In the genomic region with DNA sequence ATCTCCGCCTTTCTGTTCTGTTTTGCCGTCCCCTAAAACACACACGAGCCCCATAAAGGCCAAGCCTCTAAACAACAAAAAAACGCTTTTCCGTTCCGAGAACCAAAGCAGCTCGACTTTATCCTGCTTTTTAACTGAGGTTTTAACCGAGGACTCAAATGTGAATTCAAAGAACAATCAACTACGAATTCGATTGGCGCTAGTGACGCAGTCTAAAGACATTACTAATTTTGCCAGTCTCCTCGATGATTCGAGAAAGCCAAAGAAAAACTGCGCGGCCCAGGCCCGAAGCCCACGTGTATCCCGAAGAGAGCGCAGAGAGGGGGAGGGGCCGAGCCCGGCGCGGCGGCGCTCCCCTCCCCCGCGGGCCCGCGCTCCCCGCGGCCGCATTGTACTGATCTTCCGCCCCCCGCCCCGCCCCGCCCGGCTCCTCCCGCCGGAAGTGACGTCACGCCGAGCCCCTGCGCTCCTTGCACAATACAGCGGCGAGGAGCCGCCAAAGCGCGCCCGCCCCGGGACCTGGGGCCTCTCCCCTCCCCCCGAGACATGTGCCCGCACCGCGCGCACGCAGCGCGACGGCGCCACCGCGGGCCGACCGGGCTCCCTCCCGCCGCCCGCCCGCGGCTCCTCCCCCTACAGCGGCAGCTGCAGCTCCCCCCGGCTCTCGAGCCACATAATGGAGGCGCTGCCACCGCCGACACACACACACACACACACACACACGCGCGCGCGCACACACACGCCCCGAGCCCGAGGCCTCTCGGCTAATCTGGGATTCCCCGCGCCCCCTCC, we compare ENCODE assay signal across 8 cellular contexts. TPM values are rescaled to one million over a fixed set of nuclear protein-coding genes. Genes with fewer than 3 reads are reported as not detected.
A peak's percentile ranks its signal among the peaks of the same experiment; 100 is the strongest.
DNase-seq lines count a peak whose midpoint lies in the region; ATAC-seq and TF ChIP-seq lines count a peak whose summit lies in the region.

No MANE protein-coding gene starts in this region.

- peaks cover 50% of the 10 kb centered on the region for H4K20me1 ChIP-seq in BLaER1

- DNase-seq in NCI-H69 (lab: John Stamatoyannopoulos, UW) (peak; percentile 99), dermis blood vessel endothelial cell (peak; percentile 96), lower leg skin (ENCODE audit: low spot score in 2 of 2) (peak; percentile 96 to 99)
- peak; percentile 95 to 97 for DNase-seq in activated CD4-positive, alpha-beta T cell treated with anti-CD3 and anti-CD28 coated beads, Interleukin-2, amount 50 U/mL, for 48 hours
- peak; percentile 95 for DNase-seq in stimulated activated CD4-positive, alpha-beta T cell treated with anti-CD3 and anti-CD28 coated beads, Interleukin-4, amount 100 ng/mL, for 24 hours

- TF ChIP-seq POLR2A in lower leg skin (IDR thresholded peaks at IDR 0.05) = peak in 1 of 2 donors; percentile 49

- no peaks in the 10 kb centered on the region for H3K9me3 ChIP-seq in BLaER1

- peak overlapping the region; percentile 100 for H3K27ac ChIP-seq in BLaER1

- ATAC-seq in GM19328 (IDR thresholded peaks at IDR 0.05; ENCODE audit: unreplicated experiment) (peak; percentile 53), HG03469 (IDR thresholded peaks at IDR 0.05; ENCODE audit: unreplicated experiment) (peak; percentile 47)

- no peak for TF ChIP-seq CTCF in lower leg skin (IDR thresholded peaks at IDR 0.05)

- H3K27me3 ChIP-seq in BLaER1 = no peaks in the 10 kb centered on the region

- peaks cover 40% of the 10 kb centered on the region for H3K36me3 ChIP-seq in BLaER1

- intact Hi-C loops in lower leg skin (cut with DNase I; ENCODE audit: low total_unique reads) = no loop called here

- H3K9ac ChIP-seq in BLaER1 = peak overlapping the region; percentile 100

- peak overlapping the region; percentile 87 for H3K4me2 ChIP-seq in BLaER1

- peaks cover 60% of the 10 kb centered on the region for H3K4me1 ChIP-seq in BLaER1

- WGBS in lower leg skin, 2 donors = 0% methylated on average over 31 to 37 of the region's 87 CpGs

- peak overlapping the region; percentile 94 for H3K4me3 ChIP-seq in BLaER1
- peak overlapping the region; percentile 100 for H3K4me3 ChIP-seq in lower leg skin (ENCODE audit: low read depth, poor library complexity, severe bottlenecking)

RNA-seq across cellular contexts. Expression of a gene that starts 1.4 kb away (rescaled TPM):
- total RNA-seq in dermis blood vessel endothelial cell (395 and 520 TPM in 2 replicates), lower leg skin (100 to 1,000 TPM; 183 to 262 (median 209) TPM)

RNA-seq across cellular contexts. Expression of a gene that starts 27.4 kb away (rescaled TPM):
- total RNA-seq in dermis blood vessel endothelial cell (16.8 and 33.0 TPM in 2 replicates), lower leg skin (10 to 100 TPM; 12.3 to 23.4 (median 20.2) TPM)

Comparison
In these comparisons a context has a peak if more than half of its experiments do, and no peak if none do; other contexts are left out.
1. Peak in every context shown above with its lines: DNase-seq, ATAC-seq, H3K4me3 ChIP-seq and H3K27ac ChIP-seq.